20 cellular contexts compared by ENCODE assay signal in the genomic region with DNA sequence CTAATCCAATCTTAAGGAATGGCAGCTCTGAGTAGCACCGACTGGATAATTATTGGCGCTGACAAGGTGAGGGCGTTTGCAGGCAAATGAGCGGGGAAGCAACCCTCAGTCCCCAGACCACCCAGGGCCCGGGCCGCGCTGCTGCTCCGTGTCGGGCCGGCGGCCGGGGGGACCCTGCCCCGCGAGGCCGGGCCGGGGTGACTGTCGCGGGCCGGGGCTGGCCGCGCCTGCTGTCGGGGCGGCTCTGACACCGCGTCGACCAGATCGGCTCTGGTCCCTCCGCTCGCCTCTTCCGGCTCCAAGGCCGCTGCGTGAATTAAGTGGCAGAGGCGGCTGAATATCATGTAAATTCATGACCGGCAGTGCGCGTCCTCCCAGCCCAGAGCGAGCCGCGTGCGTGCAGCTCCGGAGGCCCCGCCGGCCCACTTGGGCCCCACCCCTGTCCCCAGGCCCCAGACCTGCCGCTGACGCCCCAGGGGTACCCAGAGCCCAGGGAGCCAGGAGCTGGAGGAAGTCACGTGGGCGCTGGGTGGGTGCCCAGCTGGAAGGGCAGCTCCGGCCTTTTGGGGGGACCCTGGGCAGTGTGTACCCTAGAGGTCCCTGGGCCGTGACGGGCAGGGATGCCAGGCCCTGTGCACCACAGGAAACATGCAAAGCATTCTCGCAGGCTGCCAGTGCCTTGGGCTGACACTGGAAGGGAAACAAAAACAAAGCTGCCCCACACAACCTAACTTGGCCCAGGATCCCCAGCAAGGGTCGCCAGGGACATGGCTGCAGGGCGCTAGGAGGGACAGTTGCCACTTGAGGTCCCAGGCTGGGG.
DNase-seq lines count a peak whose midpoint lies in the region; ATAC-seq and TF ChIP-seq lines count a peak whose summit lies in the region.
"Had no signal": no experiment of that assay in that cellular context is flagged by ENCODE, and none has a peak within 500 bp of the region (broad histone marks: within the 10 kb centered on the region; RNA-seq: fewer than 3 reads in every experiment).

No MANE protein-coding gene starts in this region.

- no peaks in the 10 kb centered on the region for H3K27me3 ChIP-seq in H9 (ENCODE audit: insufficient read depth, low read length)
- H3K27me3 ChIP-seq in aorta (ENCODE audit: control insufficient read depth in 1 of 2, insufficient read depth in 2 of 2, low read length in 1 of 2) = no peaks in the 10 kb centered on the region
- H3K27me3 ChIP-seq: SJSA1 had no signal

- peaks cover 1% of the 10 kb centered on the region for H3K27me3 Mint-ChIP-seq in H9 (ENCODE audit: low read depth)

- no peak overlapping the region for H2BK20ac ChIP-seq in H9 (ENCODE audit: low read depth, low read length, poor library complexity, severe bottlenecking)

- no peak overlapping the region for H3K4me2 ChIP-seq in H9 (ENCODE audit: insufficient read depth, insufficient read length, low read length)
- H3K4me2 ChIP-seq: KMS-11 had no signal

- H3K27ac ChIP-seq in H9 (ENCODE audit: insufficient read length, low read depth, low read length) (no peak overlapping the region), aorta (ENCODE audit: low read depth in 1 of 2, low read length in 2 of 2) (no peak overlapping the region)
- H3K27ac ChIP-seq: C4-2B, HL-60, KMS-11, SJSA1 had no signal

- no peak overlapping the region for H2BK5ac ChIP-seq in H9 (ENCODE audit: insufficient read length, low read length)

- H4K5ac ChIP-seq in H9 (ENCODE audit: insufficient read length, low read depth, low read length) = no peak overlapping the region

- no peak overlapping the region for H3K27ac Mint-ChIP-seq in H9

- DNase-seq in H9 (peak; percentile 41), ecto neural progenitor cell (ENCODE audit: low spot score) (peak; percentile 35), retina (peak; percentile 80), aorta (no peak), foreskin fibroblast (no peak), NCI-H345 (lab: John Stamatoyannopoulos, UW) (no peak), NCI-H1092 treated with DMSO at 0.1 percent for 48 hours (lab: John Stamatoyannopoulos, UW) (no peak)
- DNase-seq: ACHN, AML-193, DMS79, HCEC 1CT, NCI-H1436 treated with DMSO at 0.1 percent for 48 hours, NCI-H2029, NCI-H2171 treated with DMSO at 0.1 percent for 48 hours, NCI-H446 treated with DMSO at 0.1 percent for 48 hours had no signal

- H2AFZ ChIP-seq in H9 (ENCODE audit: low read length) = no peak overlapping the region

- no peak overlapping the region for H3T11ph ChIP-seq in H9 (ENCODE audit: low read length)

- H3K23me2 ChIP-seq in H9 (ENCODE audit: insufficient read length, low read depth, low read length, poor library complexity, severe bottlenecking) = no peaks in the 10 kb centered on the region

- no peaks in the 10 kb centered on the region for H3K79me1 ChIP-seq in H9 (ENCODE audit: insufficient read depth, low read depth, low read length, poor library complexity, severe bottlenecking)

- no peak overlapping the region for H3K4me3 Mint-ChIP-seq in H9

- H2BK15ac ChIP-seq in H9 (ENCODE audit: low read depth, low read length) = no peak overlapping the region

- H3K4me1 ChIP-seq in H9 (ENCODE audit: insufficient read depth, low read length) (no peaks in the 10 kb centered on the region), aorta (ENCODE audit: control insufficient read depth in 1 of 2, insufficient read depth in 2 of 2, low read length in 2 of 2) (no peaks in the 10 kb centered on the region)
- H3K4me1 ChIP-seq: SJSA1 had no signal

- peaks cover 6 to 13% of the 10 kb centered on the region in 2 experiments for H3K4me1 Mint-ChIP-seq in H9

- TF ChIP-seq CTCF in H9 (conservative IDR thresholded peaks at IDR 0.05) (no peak), foreskin fibroblast (IDR thresholded peaks at IDR 0.05; ENCODE audit: low read depth, low read length) (no peak)

- H2BK120ac ChIP-seq in H9 (ENCODE audit: low read depth, low read length, poor library complexity, severe bottlenecking) = no peak overlapping the region

- H3K4me3 ChIP-seq in aorta (ENCODE audit: low read length in 2 of 2) = no peak overlapping the region
- no peak overlapping the region for H3K4me3 ChIP-seq in foreskin fibroblast (ENCODE audit: low read depth in 1 of 2, low read length in 2 of 2)
- H3K4me3 ChIP-seq: SJSA1 had no signal

- H3K14ac ChIP-seq in H9 (ENCODE audit: insufficient read depth, low read length) = no peak overlapping the region

- no peak overlapping the region for H3K4ac ChIP-seq in H9 (ENCODE audit: low read depth, low read length)

- H2AK5ac ChIP-seq in H9 (ENCODE audit: insufficient read length, low read length) = no peak overlapping the region

- intact Hi-C loops in aorta (cut with DNase I) = no loop called here

- ATAC-seq in aorta (ENCODE audit: low FRiP score) = peak; percentile 39
- ATAC-seq: Panc1 had no signal

- no peak overlapping the region for H3K18ac ChIP-seq in H9 (ENCODE audit: insufficient read length, low read depth, low read length)

- peaks cover 2 to 7% of the 10 kb centered on the region in 2 experiments; a peak in 2 of 5 replicates for H3K9me3 Mint-ChIP-seq in H9

- no peak overlapping the region for H4K91ac ChIP-seq in H9 (ENCODE audit: insufficient read length, low read depth, low read length)

- H3K36me3 ChIP-seq in aorta (ENCODE audit: control insufficient read depth in 1 of 2, insufficient read depth in 2 of 2, low read length in 1 of 2) = no peaks in the 10 kb centered on the region
- H3K36me3 ChIP-seq: SJSA1 had no signal

- no peak overlapping the region for H2BK12ac ChIP-seq in H9 (ENCODE audit: insufficient read length, low read depth, low read length)

- H3K9ac ChIP-seq in H9 (ENCODE audit: extremely low read depth, insufficient read length, low read length) = no peak overlapping the region
- H3K9ac ChIP-seq: KMS-11 had no signal

- H3K23ac ChIP-seq in H9 (ENCODE audit: insufficient read length, low read depth, low read length) = no peak overlapping the region

- no peaks in the 10 kb centered on the region for H3K9me3 ChIP-seq in H9 (ENCODE audit: control insufficient read depth, low read depth, low read length)
- no peaks in the 10 kb centered on the region for H3K9me3 ChIP-seq in aorta (ENCODE audit: control insufficient read depth, low read length)

- no peaks in the 10 kb centered on the region for H3K79me2 ChIP-seq in H9 (ENCODE audit: insufficient read depth, low read length)

- no peak overlapping the region for H3K56ac ChIP-seq in H9 (ENCODE audit: insufficient read length, low read depth, low read length)

- H3K36me3 Mint-ChIP-seq in H9 (ENCODE audit: insufficient read depth in 1 of 3, low read depth in 3 of 3) = no peaks in the 10 kb centered on the region

- no peak overlapping the region for H4K8ac ChIP-seq in H9 (replicated peaks; ENCODE audit: insufficient read length, low read depth, low read length)

- no CpG with 5 or more reads among the region's 53 CpGs for WGBS in H9 (ENCODE audit: extremely low coverage, insufficient read length, low lambda C conversion rate)
- 30 to 32% methylated on average over 45 to 53 of the region's 53 CpGs for WGBS in aorta, 2 donors

- no peaks in the 10 kb centered on the region for H4K20me1 ChIP-seq in H9 (ENCODE audit: control insufficient read depth, insufficient read depth, insufficient read length)

Comparison
In these comparisons a context has a peak if more than half of its experiments do, and no peak if none do; other contexts are left out.
1. DNase-seq: peak in H9 (single experiment), ecto neural progenitor cell (single experiment) and retina (single experiment); none in aorta (0 of 2), foreskin fibroblast (0 of 2), NCI-H345 (single experiment) and NCI-H1092 treated with DMSO at 0.1 percent for 48 hours (single experiment).